Comparison of ENCODE assay signal across 3 cellular contexts in genomic region chr19:50192463-50193211, GRCh38.
TF ChIP-seq lines count a peak whose summit lies in the region.

No MANE protein-coding gene starts in this region.

TF ChIP-seq in GM23338, 12 proteins besides CTCF, POLR2A, EP300 and RAD21 (continues in another document):
- TF ChIP-seq, protein P1, sequence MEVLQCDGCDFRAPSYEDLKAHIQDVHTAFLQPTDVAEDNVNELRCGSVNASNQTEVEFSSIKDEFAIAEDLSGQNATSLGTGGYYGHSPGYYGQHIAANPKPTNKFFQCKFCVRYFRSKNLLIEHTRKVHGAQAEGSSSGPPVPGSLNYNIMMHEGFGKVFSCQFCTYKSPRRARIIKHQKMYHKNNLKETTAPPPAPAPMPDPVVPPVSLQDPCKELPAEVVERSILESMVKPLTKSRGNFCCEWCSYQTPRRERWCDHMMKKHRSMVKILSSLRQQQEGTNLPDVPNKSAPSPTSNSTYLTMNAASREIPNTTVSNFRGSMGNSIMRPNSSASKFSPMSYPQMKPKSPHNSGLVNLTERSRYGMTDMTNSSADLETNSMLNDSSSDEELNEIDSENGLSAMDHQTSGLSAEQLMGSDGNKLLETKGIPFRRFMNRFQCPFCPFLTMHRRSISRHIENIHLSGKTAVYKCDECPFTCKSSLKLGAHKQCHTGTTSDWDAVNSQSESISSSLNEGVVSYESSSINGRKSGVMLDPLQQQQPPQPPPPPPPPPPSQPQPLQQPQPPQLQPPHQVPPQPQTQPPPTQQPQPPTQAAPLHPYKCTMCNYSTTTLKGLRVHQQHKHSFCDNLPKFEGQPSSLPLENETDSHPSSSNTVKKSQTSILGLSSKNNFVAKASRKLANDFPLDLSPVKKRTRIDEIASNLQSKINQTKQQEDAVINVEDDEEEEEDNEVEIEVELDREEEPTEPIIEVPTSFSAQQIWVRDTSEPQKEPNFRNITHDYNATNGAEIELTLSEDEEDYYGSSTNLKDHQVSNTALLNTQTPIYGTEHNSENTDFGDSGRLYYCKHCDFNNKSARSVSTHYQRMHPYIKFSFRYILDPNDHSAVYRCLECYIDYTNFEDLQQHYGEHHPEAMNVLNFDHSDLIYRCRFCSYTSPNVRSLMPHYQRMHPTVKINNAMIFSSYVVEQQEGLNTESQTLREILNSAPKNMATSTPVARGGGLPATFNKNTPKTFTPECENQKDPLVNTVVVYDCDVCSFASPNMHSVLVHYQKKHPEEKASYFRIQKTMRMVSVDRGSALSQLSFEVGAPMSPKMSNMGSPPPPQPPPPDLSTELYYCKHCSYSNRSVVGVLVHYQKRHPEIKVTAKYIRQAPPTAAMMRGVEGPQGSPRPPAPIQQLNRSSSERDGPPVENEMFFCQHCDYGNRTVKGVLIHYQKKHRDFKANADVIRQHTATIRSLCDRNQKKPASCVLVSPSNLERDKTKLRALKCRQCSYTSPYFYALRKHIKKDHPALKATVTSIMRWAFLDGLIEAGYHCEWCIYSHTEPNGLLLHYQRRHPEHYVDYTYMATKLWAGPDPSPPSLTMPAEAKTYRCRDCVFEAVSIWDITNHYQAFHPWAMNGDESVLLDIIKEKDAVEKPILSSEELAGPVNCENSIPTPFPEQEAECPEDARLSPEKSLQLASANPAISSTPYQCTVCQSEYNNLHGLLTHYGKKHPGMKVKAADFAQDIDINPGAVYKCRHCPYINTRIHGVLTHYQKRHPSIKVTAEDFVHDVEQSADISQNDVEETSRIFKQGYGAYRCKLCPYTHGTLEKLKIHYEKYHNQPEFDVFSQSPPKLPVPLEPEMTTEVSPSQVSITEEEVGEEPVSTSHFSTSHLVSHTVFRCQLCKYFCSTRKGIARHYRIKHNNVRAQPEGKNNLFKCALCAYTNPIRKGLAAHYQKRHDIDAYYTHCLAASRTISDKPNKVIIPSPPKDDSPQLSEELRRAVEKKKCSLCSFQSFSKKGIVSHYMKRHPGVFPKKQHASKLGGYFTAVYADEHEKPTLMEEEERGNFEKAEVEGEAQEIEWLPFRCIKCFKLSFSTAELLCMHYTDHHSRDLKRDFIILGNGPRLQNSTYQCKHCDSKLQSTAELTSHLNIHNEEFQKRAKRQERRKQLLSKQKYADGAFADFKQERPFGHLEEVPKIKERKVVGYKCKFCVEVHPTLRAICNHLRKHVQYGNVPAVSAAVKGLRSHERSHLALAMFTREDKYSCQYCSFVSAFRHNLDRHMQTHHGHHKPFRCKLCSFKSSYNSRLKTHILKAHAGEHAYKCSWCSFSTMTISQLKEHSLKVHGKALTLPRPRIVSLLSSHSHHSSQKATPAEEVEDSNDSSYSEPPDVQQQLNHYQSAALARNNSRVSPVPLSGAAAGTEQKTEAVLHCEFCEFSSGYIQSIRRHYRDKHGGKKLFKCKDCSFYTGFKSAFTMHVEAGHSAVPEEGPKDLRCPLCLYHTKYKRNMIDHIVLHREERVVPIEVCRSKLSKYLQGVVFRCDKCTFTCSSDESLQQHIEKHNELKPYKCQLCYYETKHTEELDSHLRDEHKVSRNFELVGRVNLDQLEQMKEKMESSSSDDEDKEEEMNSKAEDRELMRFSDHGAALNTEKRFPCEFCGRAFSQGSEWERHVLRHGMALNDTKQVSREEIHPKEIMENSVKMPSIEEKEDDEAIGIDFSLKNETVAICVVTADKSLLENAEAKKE (CRISPR knock-in tag; IDR thresholded peaks at IDR 0.05) = no peak

TF ChIP-seq in HEK293, 187 proteins besides CTCF, POLR2A, EP300 and RAD21 (continued from another document):
- TF ChIP-seq REST (tag by site-specific recombination; IDR thresholded peaks at IDR 0.05) (peak; percentile 88), ZNF623 (tag by site-specific recombination; IDR thresholded peaks at IDR 0.05) (peak; percentile 97)

TF ChIP-seq in WTC11, 78 proteins besides CTCF, POLR2A, EP300 and RAD21 (continued from another document):
- TF ChIP-seq, protein P2, sequence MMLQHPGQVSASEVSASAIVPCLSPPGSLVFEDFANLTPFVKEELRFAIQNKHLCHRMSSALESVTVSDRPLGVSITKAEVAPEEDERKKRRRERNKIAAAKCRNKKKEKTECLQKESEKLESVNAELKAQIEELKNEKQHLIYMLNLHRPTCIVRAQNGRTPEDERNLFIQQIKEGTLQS (CRISPR knock-in tag; conservative IDR thresholded peaks at IDR 0.05) = no peak
- TF ChIP-seq EMX1 (CRISPR knock-in tag; IDR thresholded peaks at IDR 0.05) (no peak), SMAD4 (CRISPR knock-in tag; IDR thresholded peaks at IDR 0.05) (no peak)
